In genomic region chr15:31379577-31379976, GRCh38 we compare ENCODE assay signal across 15 cellular contexts. TPM values are rescaled to one million over a fixed set of nuclear protein-coding genes. Genes with fewer than 3 reads are reported as not detected.
DNase-seq lines count a peak whose midpoint lies in the region; ATAC-seq and TF ChIP-seq lines count a peak whose summit lies in the region.
"Had no signal": no experiment of that assay in that cellular context is flagged by ENCODE, and none has a peak within 500 bp of the region (broad histone marks: within the 10 kb centered on the region; RNA-seq: fewer than 3 reads in every experiment).

No MANE protein-coding gene starts in this region.

- peaks cover 26% of the 10 kb centered on the region for H3K4me1 ChIP-seq in CD4-positive, CD25-positive, alpha-beta regulatory T cell (ENCODE audit: control insufficient read depth, insufficient read depth, low read length, poor library complexity, severe bottlenecking)
- H3K4me1 ChIP-seq in CD8-positive, alpha-beta T cell (ENCODE audit: insufficient read depth, low read length) = peaks cover 44% of the 10 kb centered on the region

- H3K4me3 ChIP-seq in CD4-positive, CD25-positive, alpha-beta regulatory T cell (ENCODE audit: low read depth, low read length) = no peak overlapping the region
- no peak overlapping the region for H3K4me3 ChIP-seq in CD8-positive, alpha-beta T cell (ENCODE audit: low read depth, low read length)
- H3K4me3 ChIP-seq in dorsolateral prefrontal cortex = no peak overlapping the region
- H3K4me3 ChIP-seq: GM23338 had no signal

- peaks cover 68% of the 10 kb centered on the region for H3K36me3 ChIP-seq in CD4-positive, CD25-positive, alpha-beta regulatory T cell (ENCODE audit: control insufficient read depth, insufficient read depth, low read length)
- peaks cover 13% of the 10 kb centered on the region for H3K36me3 ChIP-seq in CD8-positive, alpha-beta T cell (ENCODE audit: insufficient read depth, low read length)

- CTCF ChIA-PET in CD8-positive, alpha-beta T cell (lab: Charles Lee) = interaction anchor here (1.0 to 5.9 kb wide), 2 partner anchors 10 to 14 kb away, joined by 3 to 35 read pairs; no protein-coding TSS in a partner anchor

- H3K36me3 Mint-ChIP-seq in CD4-positive, CD25-positive, alpha-beta regulatory T cell = peaks cover 24% of the 10 kb centered on the region
- peaks cover 62% of the 10 kb centered on the region for H3K36me3 Mint-ChIP-seq in CD8-positive, alpha-beta T cell
- H3K36me3 Mint-ChIP-seq in progenitor cell of endocrine pancreas (ENCODE audit: insufficient read depth) = peaks cover 10% of the 10 kb centered on the region
- peaks cover 42% of the 10 kb centered on the region for H3K36me3 Mint-ChIP-seq in activated T-helper 1 cell treated with anti-CD3 and anti-CD28 coated beads, Interleukin-12 subunit alpha, Interleukin-12 subunit beta, Interleukin-2, Interleukin-4 antibody, amounts not matched to agents 30 ng/mL and 10 ng/mL and 1 ng/mL, durations not matched to agents 14 hours and 24 hours and 36 hours (ENCODE audit: low read depth)

- no peaks in the 10 kb centered on the region for H3K27me3 Mint-ChIP-seq in CD4-positive, CD25-positive, alpha-beta regulatory T cell
- no peaks in the 10 kb centered on the region for H3K27me3 Mint-ChIP-seq in CD8-positive, alpha-beta T cell (ENCODE audit: low read depth)
- no peaks in the 10 kb centered on the region for H3K27me3 Mint-ChIP-seq in progenitor cell of endocrine pancreas
- no peaks in the 10 kb centered on the region for H3K27me3 Mint-ChIP-seq in activated T-helper 1 cell treated with anti-CD3 and anti-CD28 coated beads, Interleukin-12 subunit alpha, Interleukin-12 subunit beta, Interleukin-2, Interleukin-4 antibody, amounts not matched to agents 30 ng/mL and 10 ng/mL and 1 ng/mL, durations not matched to agents 14 hours and 24 hours and 36 hours (ENCODE audit: insufficient read depth)
- H3K27me3 Mint-ChIP-seq: activated naive CD4-positive, alpha-beta T cell treated with anti-CD3 and anti-CD28 coated beads, Interleukin-2, amount 10 ng/mL, durations not matched to agents 7 days and 5 days; type B pancreatic cell had no signal

- H3K9me3 Mint-ChIP-seq in CD4-positive, CD25-positive, alpha-beta regulatory T cell = no peaks in the 10 kb centered on the region
- H3K9me3 Mint-ChIP-seq in CD8-positive, alpha-beta T cell = no peaks in the 10 kb centered on the region
- H3K9me3 Mint-ChIP-seq in progenitor cell of endocrine pancreas (ENCODE audit: low read depth) = no peaks in the 10 kb centered on the region
- H3K9me3 Mint-ChIP-seq in activated T-helper 1 cell treated with anti-CD3 and anti-CD28 coated beads, Interleukin-12 subunit alpha, Interleukin-12 subunit beta, Interleukin-2, Interleukin-4 antibody, amounts not matched to agents 30 ng/mL and 10 ng/mL and 1 ng/mL, durations not matched to agents 14 hours and 24 hours and 36 hours = no peaks in the 10 kb centered on the region
- H3K9me3 Mint-ChIP-seq: activated naive CD4-positive, alpha-beta T cell treated with anti-CD3 and anti-CD28 coated beads, Interleukin-2, amount 10 ng/mL, durations not matched to agents 7 days and 5 days; type B pancreatic cell had no signal

- H3K27me3 ChIP-seq in CD4-positive, CD25-positive, alpha-beta regulatory T cell (ENCODE audit: control insufficient read depth, insufficient read depth, low read length) = no peaks in the 10 kb centered on the region
- H3K27me3 ChIP-seq in CD8-positive, alpha-beta T cell (ENCODE audit: insufficient read depth, low read length) = no peaks in the 10 kb centered on the region
- H3K27me3 ChIP-seq in dorsolateral prefrontal cortex = no peaks in the 10 kb centered on the region

- ATAC-seq in CD4-positive, CD25-positive, alpha-beta regulatory T cell (ENCODE audit: low read depth in 2 of 2) = no peak
- ATAC-seq in CD8-positive, alpha-beta T cell = no peak
- ATAC-seq: GM23338 had no signal

- POLR2A ChIA-PET in CD8-positive, alpha-beta T cell (lab: Charles Lee) = interaction anchor here (1.6 kb wide), 1 partner anchor 12 kb away, joined by 4 read pairs; no protein-coding TSS in a partner anchor

- peak overlapping the region in 2 of 3 donors; percentile 23 to 82 for H3K27ac Mint-ChIP-seq in CD4-positive, CD25-positive, alpha-beta regulatory T cell
- peak overlapping the region; percentile 80 for H3K27ac Mint-ChIP-seq in CD8-positive, alpha-beta T cell
- H3K27ac Mint-ChIP-seq in progenitor cell of endocrine pancreas = peak overlapping the region; percentile 18
- H3K27ac Mint-ChIP-seq in activated T-helper 1 cell treated with anti-CD3 and anti-CD28 coated beads, Interleukin-12 subunit alpha, Interleukin-12 subunit beta, Interleukin-2, Interleukin-4 antibody, amounts not matched to agents 30 ng/mL and 10 ng/mL and 1 ng/mL, durations not matched to agents 14 hours and 24 hours and 36 hours = no peak overlapping the region
- H3K27ac Mint-ChIP-seq: activated naive CD4-positive, alpha-beta T cell treated with anti-CD3 and anti-CD28 coated beads, Interleukin-2, amount 10 ng/mL, durations not matched to agents 7 days and 5 days; GM23338; type B pancreatic cell had no signal

- H3K4me1 Mint-ChIP-seq in CD4-positive, CD25-positive, alpha-beta regulatory T cell = peaks cover 5 to 60% (median 23%) of the 10 kb centered on the region in 4 donors
- H3K4me1 Mint-ChIP-seq in CD8-positive, alpha-beta T cell (ENCODE audit: low read depth) = peaks cover 67% of the 10 kb centered on the region
- peaks cover 9% of the 10 kb centered on the region for H3K4me1 Mint-ChIP-seq in progenitor cell of endocrine pancreas (ENCODE audit: low read depth)
- H3K4me1 Mint-ChIP-seq in activated T-helper 1 cell treated with anti-CD3 and anti-CD28 coated beads, Interleukin-12 subunit alpha, Interleukin-12 subunit beta, Interleukin-2, Interleukin-4 antibody, amounts not matched to agents 30 ng/mL and 10 ng/mL and 1 ng/mL, durations not matched to agents 14 hours and 24 hours and 36 hours (ENCODE audit: low read depth) = peaks cover 40% of the 10 kb centered on the region

- H3K9me3 ChIP-seq in CD4-positive, CD25-positive, alpha-beta regulatory T cell (ENCODE audit: control insufficient read depth in 2 of 2, low read length in 2 of 2) = no peaks in the 10 kb centered on the region
- H3K9me3 ChIP-seq in CD8-positive, alpha-beta T cell (ENCODE audit: low read length) = no peaks in the 10 kb centered on the region

- H3K27ac ChIP-seq in CD4-positive, CD25-positive, alpha-beta regulatory T cell (ENCODE audit: insufficient read depth, low read length, poor library complexity, severe bottlenecking) = no peak overlapping the region
- no peak overlapping the region for H3K27ac ChIP-seq in CD8-positive, alpha-beta T cell (ENCODE audit: low read depth, low read length)
- H3K27ac ChIP-seq in dorsolateral prefrontal cortex = peak overlapping the region in 58 of 59 donors; percentile 18 to 91 (median 75)

- no peak for DNase-seq in CD4-positive, CD25-positive, alpha-beta regulatory T cell
- DNase-seq in CD8-positive, alpha-beta T cell = no peak
- DNase-seq in dorsolateral prefrontal cortex (no peak), progenitor cell of endocrine pancreas (ENCODE audit: low spot score, unreplicated experiment) (no peak), NCI-H524 treated with DMSO at 0.1 percent for 48 hours (lab: John Stamatoyannopoulos, UW) (no peak), RKO (ENCODE audit: low spot score) (no peak)
- DNase-seq in activated T-helper 1 cell treated with anti-CD3 and anti-CD28 coated beads, Interleukin-12 subunit alpha, Interleukin-12 subunit beta, Interleukin-2, Interleukin-4 antibody, amounts not matched to agents 30 ng/mL and 10 ng/mL and 1 ng/mL, durations not matched to agents 14 hours and 24 hours and 36 hours (ENCODE audit: low spot score) = no peak
- DNase-seq: activated CD4-positive, alpha-beta T cell treated with anti-CD3 and anti-CD28 coated beads, Interleukin-2, amount 50 U/mL, for 1 hour; activated naive CD4-positive, alpha-beta T cell treated with anti-CD3 and anti-CD28 coated beads, Interleukin-2, amount 10 ng/mL, durations not matched to agents 7 days and 5 days; AML-193; NCI-H1092; NCI-H2081 treated with DMSO at 0.1 percent for 48 hours; stimulated activated naive CD4-positive, alpha-beta T cell had no signal

- TF ChIP-seq CTCF in CD8-positive, alpha-beta T cell (IDR thresholded peaks at IDR 0.05) = no peak
- TF ChIP-seq CTCF in dorsolateral prefrontal cortex (IDR thresholded peaks at IDR 0.05 in 54 of 56, conservative IDR thresholded peaks at IDR 0.05 in 2 of 56; ENCODE audit: low read depth in 1 of 56, partially characterized antibody in 56 of 56) (no peak), progenitor cell of endocrine pancreas (IDR thresholded peaks at IDR 0.05; ENCODE audit: unreplicated experiment) (no peak)

- peak overlapping the region in 1 of 4 donors; percentile 5 for H3K4me3 Mint-ChIP-seq in CD4-positive, CD25-positive, alpha-beta regulatory T cell
- H3K4me3 Mint-ChIP-seq in CD8-positive, alpha-beta T cell = no peak overlapping the region
- no peak overlapping the region for H3K4me3 Mint-ChIP-seq in progenitor cell of endocrine pancreas (ENCODE audit: low read depth)
- no peak overlapping the region for H3K4me3 Mint-ChIP-seq in activated T-helper 1 cell treated with anti-CD3 and anti-CD28 coated beads, Interleukin-12 subunit alpha, Interleukin-12 subunit beta, Interleukin-2, Interleukin-4 antibody, amounts not matched to agents 30 ng/mL and 10 ng/mL and 1 ng/mL, durations not matched to agents 14 hours and 24 hours and 36 hours
- H3K4me3 Mint-ChIP-seq: activated naive CD4-positive, alpha-beta T cell treated with anti-CD3 and anti-CD28 coated beads, Interleukin-2, amount 10 ng/mL, durations not matched to agents 7 days and 5 days; GM23338; type B pancreatic cell had no signal

- intact Hi-C loops in CD8-positive, alpha-beta T cell (cut with DNase I, micrococcal nuclease) = no loop called here
- intact Hi-C loops in dorsolateral prefrontal cortex (cut with DNase I) = loop anchor here (5.0 to 10.0 kb wide), 3 partner anchors 108 to 455 kb away; no protein-coding TSS in a partner anchor
- intact Hi-C loops in activated T-helper 1 cell treated with anti-CD3 and anti-CD28 coated beads, Interleukin-12 subunit alpha, Interleukin-12 subunit beta, Interleukin-2, Interleukin-4 antibody, amounts not matched to agents 30 ng/mL and 10 ng/mL and 1 ng/mL, durations not matched to agents 14 hours and 24 hours and 36 hours (cut with micrococcal nuclease) = no loop called here

RNA-seq across cellular contexts. Expression of gene KLF13, which starts 52.9 kb away (rescaled TPM):
- 227 TPM for total RNA-seq in CD4-positive, CD25-positive, alpha-beta regulatory T cell
- polyA plus RNA-seq in CD4-positive, CD25-positive, alpha-beta regulatory T cell = 10 to 100 TPM; 36.3 to 52.1 (median 47.7) TPM
- 100 to 1,000 TPM; 359 to 364 TPM for total RNA-seq in CD8-positive, alpha-beta T cell
- total RNA-seq in dorsolateral prefrontal cortex = 100 to 1,000 TPM in 101 of 120 experiments, 10 to 100 TPM in 19; 73.4 to 179 (median 116) TPM
- total RNA-seq in progenitor cell of endocrine pancreas = 26.9 and 34.0 TPM in 2 replicates
- 129 and 137 TPM in 2 replicates for total RNA-seq in activated T-helper 1 cell treated with anti-CD3 and anti-CD28 coated beads, Interleukin-12 subunit alpha, Interleukin-12 subunit beta, Interleukin-2, Interleukin-4 antibody, amounts not matched to agents 30 ng/mL and 10 ng/mL and 1 ng/mL, durations not matched to agents 14 hours and 24 hours and 36 hours

Comparison
In these comparisons a context has a peak if more than half of its experiments do, and no peak if none do; other contexts are left out.
1. H3K27ac ChIP-seq: peak in dorsolateral prefrontal cortex (58 of 59); none in CD4-positive, CD25-positive, alpha-beta regulatory T cell (single experiment) and CD8-positive, alpha-beta T cell (single experiment).
2. intact Hi-C loops: an anchor here in dorsolateral prefrontal cortex (5.0 to 10.0 kb wide); none called in CD8-positive, alpha-beta T cell and activated T-helper 1 cell treated with anti-CD3 and anti-CD28 coated beads, Interleukin-12 subunit alpha, Interleukin-12 subunit beta, Interleukin-2, Interleukin-4 antibody, amounts not matched to agents 30 ng/mL and 10 ng/mL and 1 ng/mL, durations not matched to agents 14 hours and 24 hours and 36 hours.